ENCODE assay signal across 20 cellular contexts in genomic region chr6:7229376-7230326, GRCh38.
"Had no signal": no experiment of that assay in that cellular context is flagged by ENCODE, and none has a peak within 500 bp of the region (broad histone marks: within the 10 kb centered on the region; RNA-seq: fewer than 3 reads in every experiment).

No MANE protein-coding gene starts in this region.

- DNase-seq: activated CD4-positive, alpha-beta T cell treated with anti-CD3 and anti-CD28 coated beads, Interleukin-2, amount 10 ng/mL, durations not matched to agents 7 days and 5 days; activated CD4-positive, CD25-positive, alpha-beta regulatory T cell treated with anti-CD3 and anti-CD28 coated beads, Interleukin-2, amount 50 U/mL, for 72 hours; activated CD8-positive, alpha-beta memory T cell treated with anti-CD3 and anti-CD28 coated beads, Interleukin-2, amount 10 ng/mL, durations not matched to agents 7 days and 5 days; activated CD8-positive, alpha-beta T cell treated with anti-CD3 and anti-CD28 coated beads for 36 hours; activated effector memory CD4-positive, alpha-beta T cell treated with anti-CD3 and anti-CD28 coated beads, Interleukin-2, amount 50 U/mL, for 16 hours; activated naive CD4-positive, alpha-beta T cell treated with anti-CD3 and anti-CD28 coated beads, Interleukin-2, amount 10 ng/mL, durations not matched to agents 7 days and 5 days; activated T-cell treated with anti-CD3 and anti-CD28 coated beads for 4 hours; amygdala; dermis blood vessel endothelial cell; effector CD8-positive, alpha-beta T cell; foreskin keratinocyte; kidney; left ventricle myocardium superior; stimulated activated CD4-positive, alpha-beta T cell treated with anti-CD3 and anti-CD28 coated beads, Interleukin-4, amount 100 ng/mL, for 4 hours; stomach; WERI-Rb-1 had no signal

- FAIRE-seq: kidney had no signal

- H3K27me3 Mint-ChIP-seq: activated CD4-positive, alpha-beta T cell treated with anti-CD3 and anti-CD28 coated beads, Interleukin-2, amount 10 ng/mL, durations not matched to agents 7 days and 5 days; activated CD8-positive, alpha-beta memory T cell treated with anti-CD3 and anti-CD28 coated beads, Interleukin-2, amount 10 ng/mL, durations not matched to agents 7 days and 5 days; activated CD8-positive, alpha-beta T cell treated with anti-CD3 and anti-CD28 coated beads for 36 hours; activated naive CD4-positive, alpha-beta T cell treated with anti-CD3 and anti-CD28 coated beads, Interleukin-2, amount 10 ng/mL, durations not matched to agents 7 days and 5 days had no signal

- H3K4me3 Mint-ChIP-seq: activated CD4-positive, alpha-beta T cell treated with anti-CD3 and anti-CD28 coated beads, Interleukin-2, amount 10 ng/mL, durations not matched to agents 7 days and 5 days; activated CD8-positive, alpha-beta memory T cell treated with anti-CD3 and anti-CD28 coated beads, Interleukin-2, amount 10 ng/mL, durations not matched to agents 7 days and 5 days; activated CD8-positive, alpha-beta T cell treated with anti-CD3 and anti-CD28 coated beads for 36 hours; activated naive CD4-positive, alpha-beta T cell treated with anti-CD3 and anti-CD28 coated beads, Interleukin-2, amount 10 ng/mL, durations not matched to agents 7 days and 5 days; T-helper 2 cell treated with Interferon-gamma antibody and Interleukin-4, amounts not matched to agents 5 μg/mL and 100 μg/mL, for 36 hours had no signal

- H3K27ac Mint-ChIP-seq: activated CD4-positive, alpha-beta T cell treated with anti-CD3 and anti-CD28 coated beads, Interleukin-2, amount 10 ng/mL, durations not matched to agents 7 days and 5 days; activated CD8-positive, alpha-beta memory T cell treated with anti-CD3 and anti-CD28 coated beads, Interleukin-2, amount 10 ng/mL, durations not matched to agents 7 days and 5 days; activated CD8-positive, alpha-beta T cell treated with anti-CD3 and anti-CD28 coated beads for 36 hours; activated naive CD4-positive, alpha-beta T cell treated with anti-CD3 and anti-CD28 coated beads, Interleukin-2, amount 10 ng/mL, durations not matched to agents 7 days and 5 days; T-helper 2 cell treated with Interferon-gamma antibody and Interleukin-4, amounts not matched to agents 5 μg/mL and 100 μg/mL, for 36 hours had no signal

- H3K27me3 ChIP-seq: foreskin keratinocyte, stomach, suprapubic skin, tibial nerve, vagina had no signal

- ATAC-seq: activated CD8-positive, alpha-beta memory T cell treated with anti-CD3 and anti-CD28 coated beads, Interleukin-2, amount 10 ng/mL, durations not matched to agents 7 days and 5 days; activated CD8-positive, alpha-beta T cell treated with anti-CD3 and anti-CD28 coated beads for 36 hours; foreskin keratinocyte; left ventricle myocardium superior had no signal

- H3K4me1 ChIP-seq: suprapubic skin, tibial nerve, vagina had no signal

- H3K9me3 Mint-ChIP-seq: activated CD4-positive, alpha-beta T cell treated with anti-CD3 and anti-CD28 coated beads, Interleukin-2, amount 10 ng/mL, durations not matched to agents 7 days and 5 days; activated CD8-positive, alpha-beta T cell treated with anti-CD3 and anti-CD28 coated beads for 36 hours; activated naive CD4-positive, alpha-beta T cell treated with anti-CD3 and anti-CD28 coated beads, Interleukin-2, amount 10 ng/mL, durations not matched to agents 7 days and 5 days; T-helper 2 cell treated with Interferon-gamma antibody and Interleukin-4, amounts not matched to agents 5 μg/mL and 100 μg/mL, for 36 hours had no signal

- H3K4me3 ChIP-seq: stomach, suprapubic skin, tibial nerve, vagina had no signal

- H3K27ac ChIP-seq: foreskin keratinocyte, stomach, suprapubic skin, tibial nerve, vagina, WERI-Rb-1 had no signal

- H3K9me3 ChIP-seq: stomach, suprapubic skin, tibial nerve, vagina had no signal
